Comparison of ENCODE assay signal across 7 cellular contexts in the genomic region with DNA sequence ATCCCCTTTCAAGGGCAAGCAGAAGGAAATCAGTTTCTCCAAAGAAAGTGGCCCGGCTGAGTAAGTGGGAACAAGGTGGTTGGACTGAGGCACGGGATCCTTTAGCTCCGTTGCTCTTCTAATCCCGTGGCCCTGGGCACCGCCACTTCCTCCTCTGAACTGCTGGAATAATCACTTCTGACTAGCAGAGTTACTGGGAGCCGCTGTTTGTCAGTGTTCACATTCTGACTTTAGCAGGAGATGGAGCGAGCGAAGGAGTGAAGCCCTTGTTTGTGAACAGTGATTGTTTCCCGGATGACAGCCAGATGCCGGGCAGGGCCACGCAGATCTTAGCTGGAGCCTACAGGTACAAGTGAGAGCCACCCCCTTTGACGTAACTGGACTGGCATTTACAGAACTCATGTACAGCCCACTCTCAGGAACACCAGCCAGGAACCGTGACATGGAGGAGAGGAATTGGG. TPM values are rescaled to one million over a fixed set of nuclear protein-coding genes. Genes with fewer than 3 reads are reported as not detected.
DNase-seq lines count a peak whose midpoint lies in the region; ATAC-seq and TF ChIP-seq lines count a peak whose summit lies in the region.

No MANE protein-coding gene starts in this region.

- in situ Hi-C loops in GM23248 (cut with MboI): no loop called here
- in situ Hi-C loops in transverse colon (cut with MboI; ENCODE audit: low pct_ligation_motif_present in 1 of 4, low pct_unique_long_range_greater_than_20kb in 1 of 4, low sequenced_read_pairs in 3 of 4): no loop called here

- H2BK15ac ChIP-seq in mesenchymal stem cell (ENCODE audit: low read depth, poor library complexity, severe bottlenecking): no peak overlapping the region

- no peak overlapping the region for H2AK5ac ChIP-seq in mesenchymal stem cell (ENCODE audit: low read length, severe bottlenecking)

- no peak for TF ChIP-seq EP300 in transverse colon (IDR thresholded peaks at IDR 0.05; ENCODE audit: low read depth)

- H2BK5ac ChIP-seq in mesenchymal stem cell (ENCODE audit: low read depth, low read length, poor library complexity, severe bottlenecking): no peak overlapping the region

- intact Hi-C loops in transverse colon (cut with DNase I; ENCODE audit: low total_unique reads): loop anchor here (2.0 kb wide), 1 partner anchor 254 kb away; the partner anchor contains the start of gene ZNF670

- no peak overlapping the region for H4K8ac ChIP-seq in mesenchymal stem cell (ENCODE audit: low read length)

- H3K4me3 ChIP-seq in GM23248 (peak overlapping the region; percentile 90), OCI-LY3 (ENCODE audit: low read length) (peak overlapping the region; percentile 79), mesenchymal stem cell (ENCODE audit: insufficient read depth in 1 of 2, low read depth in 1 of 2, low read length in 2 of 2) (peak overlapping the region; percentile 80 to 88), transverse colon (peak overlapping the region in 3 of 4 donors; percentile 88 to 98 (median 94))

- peak overlapping the region in 1 of 2 experiments; percentile 2 for H3K14ac ChIP-seq in mesenchymal stem cell (ENCODE audit: low read length in 2 of 2)

- H3K9ac ChIP-seq in GM23248 (peak overlapping the region; percentile 93), OCI-LY3 (ENCODE audit: low read length) (peak overlapping the region; percentile 96), mesenchymal stem cell (ENCODE audit: low read length) (peak overlapping the region; percentile 93)

- no peaks in the 10 kb centered on the region for H3F3A ChIP-seq in GM23248 (ENCODE audit: insufficient read depth)

- H3K36me3 ChIP-seq in GM23248 (ENCODE audit: low read depth): no peaks in the 10 kb centered on the region; the same call in 1 of the 2 replicates
- peaks cover 61% of the 10 kb centered on the region for H3K36me3 ChIP-seq in OCI-LY3 (replicated peaks; ENCODE audit: low read depth, low read length)
- peaks cover 26 to 50% of the 10 kb centered on the region in 2 experiments for H3K36me3 ChIP-seq in mesenchymal stem cell (ENCODE audit: control insufficient read depth in 1 of 2, insufficient read depth in 2 of 2, low read depth in 1 of 2, low read length in 2 of 2)
- H3K36me3 ChIP-seq in transverse colon: no peaks in the 10 kb centered on the region

- H2AFZ ChIP-seq in GM23248 (peak overlapping the region; percentile 87), OCI-LY3 (ENCODE audit: low read depth, low read length) (no peak overlapping the region), mesenchymal stem cell (ENCODE audit: low read depth, low read length) (no peak overlapping the region)

- no peaks in the 10 kb centered on the region for H3K9me2 ChIP-seq in GM23248 (ENCODE audit: insufficient read depth)

- no peaks in the 10 kb centered on the region for H3K9me3 ChIP-seq in GM23248 (ENCODE audit: low read depth)
- no peaks in the 10 kb centered on the region for H3K9me3 ChIP-seq in OCI-LY3 (ENCODE audit: insufficient read depth, low read length)
- no peaks in the 10 kb centered on the region for H3K9me3 ChIP-seq in mesenchymal stem cell (ENCODE audit: control insufficient read depth, low read length)
- no peaks in the 10 kb centered on the region for H3K9me3 ChIP-seq in transverse colon

- H3K27me3 ChIP-seq in GM23248 (replicated peaks; ENCODE audit: insufficient read depth) (no peaks in the 10 kb centered on the region), OCI-LY3 (ENCODE audit: low read depth, low read length) (no peaks in the 10 kb centered on the region), mesenchymal stem cell (ENCODE audit: control insufficient read depth in 1 of 2, insufficient read depth in 1 of 2, low read length in 2 of 2) (no peaks in the 10 kb centered on the region), transverse colon (no peaks in the 10 kb centered on the region)

- H3K4me2 ChIP-seq in GM23248 (ENCODE audit: unreplicated experiment) (peak overlapping the region; percentile 81), OCI-LY3 (ENCODE audit: low read length) (peak overlapping the region; percentile 88), mesenchymal stem cell (ENCODE audit: low read length, poor library complexity, severe bottlenecking) (peak overlapping the region; percentile 93)

- no peaks in the 10 kb centered on the region; the same call in 1 of the 2 replicates for H4K20me1 ChIP-seq in GM23248 (ENCODE audit: insufficient read depth)
- H4K20me1 ChIP-seq in OCI-LY3 (ENCODE audit: insufficient read depth, low read length): peaks cover 13% of the 10 kb centered on the region

- TF ChIP-seq POLR2A in transverse colon (IDR thresholded peaks at IDR 0.05): no peak

- DNase-seq in GM23248: peak; percentile 60
- peak; percentile 4 for DNase-seq in dermis blood vessel endothelial cell
- DNase-seq in mesenchymal stem cell: peak; percentile 53
- DNase-seq in transverse colon: peak; percentile 40

- H4K91ac ChIP-seq in mesenchymal stem cell (ENCODE audit: low read length): no peak overlapping the region

- no peak for ATAC-seq in HG02798 (IDR thresholded peaks at IDR 0.05; ENCODE audit: poor library complexity, unreplicated experiment)
- ATAC-seq in HG03045 (IDR thresholded peaks at IDR 0.05; ENCODE audit: unreplicated experiment): no peak

- H3K4ac ChIP-seq in mesenchymal stem cell (ENCODE audit: low read depth in 1 of 2, low read length in 2 of 2): peak overlapping the region in 1 of 2 experiments; percentile 75

- H2BK12ac ChIP-seq in mesenchymal stem cell (ENCODE audit: low read length in 2 of 2): peak overlapping the region in 1 of 2 experiments; percentile 29

- TF ChIP-seq CTCF in OCI-LY3 (IDR thresholded peaks at IDR 0.05; ENCODE audit: low read depth, low read length): no peak
- TF ChIP-seq CTCF in transverse colon (IDR thresholded peaks at IDR 0.05): no peak

- H3K4me1 ChIP-seq in GM23248 (ENCODE audit: insufficient read depth): 0 out of 2 replicates have a peak, but pooled peaks cover 8% of the 10 kb centered on the region
- peaks cover 24% of the 10 kb centered on the region for H3K4me1 ChIP-seq in OCI-LY3 (ENCODE audit: low read length)
- peaks cover 46% of the 10 kb centered on the region for H3K4me1 ChIP-seq in mesenchymal stem cell (ENCODE audit: control insufficient read depth, insufficient read depth, low read depth, low read length)
- H3K4me1 ChIP-seq in transverse colon: peaks cover 8 to 25% (median 19%) of the 10 kb centered on the region in 4 donors

- H3K79me1 ChIP-seq in mesenchymal stem cell (replicated peaks; ENCODE audit: low read length, poor library complexity, severe bottlenecking): peaks cover 48% of the 10 kb centered on the region

- H3K79me2 ChIP-seq in GM23248 (ENCODE audit: insufficient read depth) (peaks cover 61% of the 10 kb centered on the region), OCI-LY3 (ENCODE audit: low read length) (peaks cover 88% of the 10 kb centered on the region)

- 44 to 45% methylated on average over 13 of the region's 13 CpGs for WGBS in GM23248 (ENCODE audit: low coverage in 1 of 2, low lambda C conversion rate in 2 of 2, missing lambda C conversion rate in 2 of 2), 2 experiments
- WGBS in mesenchymal stem cell: 24% methylated on average over 12 of the region's 13 CpGs
- WGBS in transverse colon (ENCODE audit: low coverage in 1 of 2), 2 donors: 38% methylated on average over 13 of the region's 13 CpGs; no CpG with 5 or more reads in 1 of the 2 donors

- peak overlapping the region in 1 of 2 experiments; percentile 10 for H3K23ac ChIP-seq in mesenchymal stem cell (ENCODE audit: low read length in 2 of 2)

- no peak overlapping the region for H2BK120ac ChIP-seq in mesenchymal stem cell (ENCODE audit: low read depth, low read length)

- H3K27ac ChIP-seq in GM23248 (peak overlapping the region; percentile 54), OCI-LY3 (ENCODE audit: low read length) (no peak overlapping the region; the same call in 1 of the 2 replicates), mesenchymal stem cell (ENCODE audit: low read length, poor library complexity, severe bottlenecking) (peak overlapping the region; percentile 70), transverse colon (peak overlapping the region; percentile 93 to 98 (median 96))

- peak overlapping the region; percentile 11 to 92 for H3K18ac ChIP-seq in mesenchymal stem cell (ENCODE audit: low read depth in 1 of 2, low read length in 2 of 2)

RNA-seq across cellular contexts. Expression of gene ZNF496, which starts 1.3 kb away (rescaled TPM):
- total RNA-seq in GM23248 (2014; rRNA removed; shearing (Covaris generic)): 21.0 and 34.9 TPM in 2 replicates
- 6.7 and 8.2 TPM in 2 replicates for polyA plus RNA-seq in GM23248 (2016; fragmentation: Nextera tagmentation; extraction: Ambion mirVana)
- 27.7 and 32.3 TPM in 2 replicates for total RNA-seq in dermis blood vessel endothelial cell
- 12.9 TPM for polyA plus RNA-seq in mesenchymal stem cell (2013, experiment 1 of 2)
- 12.9 TPM for polyA plus RNA-seq in mesenchymal stem cell (2013, experiment 2 of 2)
- 10 to 100 TPM; 12.4 to 35.8 (median 28.7) TPM for total RNA-seq in transverse colon

Comparison
In these comparisons a context has a peak if more than half of its experiments do, and no peak if none do; other contexts are left out.
1. DNase-seq: peak in every context shown above with its lines; median percentile 60 in GM23248; 53 in mesenchymal stem cell; 40 in transverse colon; 4 in dermis blood vessel endothelial cell.